14 cellular contexts compared by ENCODE assay signal in genomic region chr14:68198713-68199464, GRCh38.
DNase-seq lines count a peak whose midpoint lies in the region; ATAC-seq lines count a peak whose summit lies in the region.
"Had no signal": no experiment of that assay in that cellular context is flagged by ENCODE, and none has a peak within 500 bp of the region (broad histone marks: within the 10 kb centered on the region; RNA-seq: fewer than 3 reads in every experiment).

No MANE protein-coding gene starts in this region.

- ATAC-seq in Right ventricle myocardium inferior, result peak; percentile 92
- peak; percentile 79 to 92 for ATAC-seq in right cardiac atrium
- ATAC-seq in GM18498 (IDR thresholded peaks at IDR 0.05; ENCODE audit: unreplicated experiment), result no peak
- ATAC-seq in stimulated activated naive CD8-positive, alpha-beta T cell treated with anti-CD3 and anti-CD28 coated beads, Interleukin-15, amount 100 ng/mL, for 72 hours, result no peak
- ATAC-seq: stimulated activated naive CD8-positive, alpha-beta T cell treated with anti-CD3 and anti-CD28 coated beads, Interleukin-15, Interleukin-2, amounts not matched to agents 100 U/mL and 50 U/mL, for 24 hours had no signal

- H3K23ac ChIP-seq in trophoblast cell (ENCODE audit: low read length), result no peak overlapping the region

- H3K4me3 ChIP-seq in right cardiac atrium (ENCODE audit: low read length), result no peak overlapping the region
- no peak overlapping the region for H3K4me3 ChIP-seq in trophoblast cell (ENCODE audit: low read depth, low read length)

- H3K27ac ChIP-seq in right cardiac atrium (ENCODE audit: low read length) (peak overlapping the region; percentile 43), trophoblast cell (ENCODE audit: low read depth, low read length) (peak overlapping the region; percentile 97)

- no peak overlapping the region for H3K4me3 Mint-ChIP-seq in stimulated activated naive CD8-positive, alpha-beta T cell treated with anti-CD3 and anti-CD28 coated beads, Interleukin-15, amount 100 ng/mL, for 72 hours

- no peak overlapping the region for H3K18ac ChIP-seq in trophoblast cell (ENCODE audit: low read length)

- H3K27ac Mint-ChIP-seq in stimulated activated naive CD8-positive, alpha-beta T cell treated with anti-CD3 and anti-CD28 coated beads, Interleukin-15, amount 100 ng/mL, for 72 hours, result peak overlapping the region in 1 of 2 donors; percentile 21

- peak overlapping the region; percentile 74 for H2BK5ac ChIP-seq in trophoblast cell (ENCODE audit: low read depth, low read length, poor library complexity)

- H3K4ac ChIP-seq in trophoblast cell (ENCODE audit: low read depth, low read length), result no peak overlapping the region

- H4K91ac ChIP-seq in trophoblast cell (ENCODE audit: low read depth, low read length), result peak overlapping the region; percentile 5

- H3K79me1 ChIP-seq in trophoblast cell (ENCODE audit: low read length), result peaks cover 5% of the 10 kb centered on the region

- no peak overlapping the region for H3K4me2 ChIP-seq in trophoblast cell (ENCODE audit: low read length)

- no peaks in the 10 kb centered on the region for H3K27me3 Mint-ChIP-seq in stimulated activated naive CD8-positive, alpha-beta T cell treated with anti-CD3 and anti-CD28 coated beads, Interleukin-15, amount 100 ng/mL, for 72 hours

- no peaks in the 10 kb centered on the region for H3K79me2 ChIP-seq in trophoblast cell (ENCODE audit: control insufficient read depth, insufficient read depth, low read length, poor library complexity)

- peak overlapping the region; percentile 28 for H4K8ac ChIP-seq in trophoblast cell (ENCODE audit: low read depth, low read length)

- no peaks in the 10 kb centered on the region for H3K36me3 ChIP-seq in trophoblast cell (ENCODE audit: control insufficient read depth in 1 of 2, insufficient read depth in 2 of 2, low read length in 2 of 2)

- H3K9me3 ChIP-seq in right cardiac atrium (ENCODE audit: control insufficient read depth, low read length) (no peaks in the 10 kb centered on the region), trophoblast cell (ENCODE audit: insufficient read depth, low read depth, low read length) (no peaks in the 10 kb centered on the region)

- H3K14ac ChIP-seq in trophoblast cell (ENCODE audit: low read length), result peak overlapping the region; percentile 44

- no peak for DNase-seq in Right ventricle myocardium inferior (ENCODE audit: missing footprints)
- no peak for DNase-seq in cardiac septum (ENCODE audit: low spot score)
- no peak for DNase-seq in right cardiac atrium
- DNase-seq in trophoblast cell, result no peak
- no peak for DNase-seq in HT-29 (ENCODE audit: low spot score)
- no peak for DNase-seq in stimulated activated naive CD8-positive, alpha-beta T cell treated with anti-CD3 and anti-CD28 coated beads, Interleukin-15, amount 100 ng/mL, for 72 hours
- no peak for DNase-seq in HuH-7 (ENCODE audit: low spot score)
- DNase-seq: activated naive CD4-positive, alpha-beta T cell treated with anti-CD3 and anti-CD28 coated beads, Interleukin-2, amount 50 U/mL, for 16 hours; DMS 273 treated with DMSO at 0.1 percent for 48 hours; effector CD4-positive, alpha-beta T cell; RPMI8226; stimulated activated naive CD8-positive, alpha-beta T cell treated with anti-CD3 and anti-CD28 coated beads, Interleukin-15, Interleukin-2, amounts not matched to agents 100 U/mL and 50 U/mL, for 24 hours; T1000 had no signal

- no peak overlapping the region for H2AFZ ChIP-seq in trophoblast cell (ENCODE audit: insufficient read depth, low read length, poor library complexity)

- peak overlapping the region; percentile 66 for H2BK120ac ChIP-seq in trophoblast cell (ENCODE audit: insufficient read depth, low read length, poor library complexity)

- H3K27me3 ChIP-seq in right cardiac atrium (ENCODE audit: control insufficient read depth, insufficient read depth), result no peaks in the 10 kb centered on the region
- H3K27me3 ChIP-seq in trophoblast cell (ENCODE audit: insufficient read depth, low read length), result no peaks in the 10 kb centered on the region

- no peak overlapping the region for H3K9ac ChIP-seq in trophoblast cell (ENCODE audit: low read length)

- H3K4me1 Mint-ChIP-seq in stimulated activated naive CD8-positive, alpha-beta T cell treated with anti-CD3 and anti-CD28 coated beads, Interleukin-15, amount 100 ng/mL, for 72 hours, result peaks cover 13% of the 10 kb centered on the region

- H3K4me1 ChIP-seq in right cardiac atrium (ENCODE audit: control insufficient read depth, insufficient read depth, low read length) (peaks cover 1% of the 10 kb centered on the region), trophoblast cell (ENCODE audit: control insufficient read depth in 1 of 2, insufficient read depth in 2 of 2, low read length in 2 of 2) (peaks cover 2 to 8% of the 10 kb centered on the region in 2 experiments)

- no peak overlapping the region for H4K12ac ChIP-seq in trophoblast cell (ENCODE audit: low read depth, low read length)

- intact Hi-C loops in Right ventricle myocardium inferior (cut with DNase I), result no loop called here
- intact Hi-C loops in cardiac septum (cut with DNase I), result loop anchor here (5.0 kb wide), 1 partner anchor 52 kb away; no protein-coding TSS in a partner anchor
- intact Hi-C loops in right cardiac atrium (cut with DNase I), result loop anchor here in 1 of 4 donors (10.0 kb wide), 1 partner anchor 54 kb away; no protein-coding TSS in a partner anchor

- no peak overlapping the region for H2AK5ac ChIP-seq in trophoblast cell (ENCODE audit: low read length)

- H2BK12ac ChIP-seq in trophoblast cell (ENCODE audit: low read length), result no peak overlapping the region

- no peaks in the 10 kb centered on the region for H3K9me3 Mint-ChIP-seq in stimulated activated naive CD8-positive, alpha-beta T cell treated with anti-CD3 and anti-CD28 coated beads, Interleukin-15, amount 100 ng/mL, for 72 hours

- 50% methylated on average over 3 of the region's 3 CpGs for WGBS in right cardiac atrium
- whole genome bisulfite sequencing in trophoblast cell (ENCODE audit: extremely low coverage, insufficient coverage, insufficient read length), result no CpG with 5 or more reads among the region's 3 CpGs

Comparison
In these comparisons a context has a peak if more than half of its experiments do, and no peak if none do; other contexts are left out.
1. ATAC-seq: peak in Right ventricle myocardium inferior (single experiment) and right cardiac atrium (2 of 2); none in GM18498 (single experiment) and stimulated activated naive CD8-positive, alpha-beta T cell treated with anti-CD3 and anti-CD28 coated beads, Interleukin-15, amount 100 ng/mL, for 72 hours (single experiment).